9 cellular contexts compared by ENCODE assay signal in genomic region chr19:43446746-43447489, GRCh38. TPM values are rescaled to one million over a fixed set of nuclear protein-coding genes. Genes with fewer than 3 reads are reported as not detected.
DNase-seq lines count a peak whose midpoint lies in the region; ATAC-seq and TF ChIP-seq lines count a peak whose summit lies in the region.
"Had no signal": no experiment of that assay in that cellular context is flagged by ENCODE, and none has a peak within 500 bp of the region (broad histone marks: within the 10 kb centered on the region; RNA-seq: fewer than 3 reads in every experiment).

No MANE protein-coding gene starts in this region.

- POLR2A ChIA-PET in PC-9 (lab: Charles Lee; ENCODE audit: unreplicated experiment): interaction anchor here (0.7 kb wide), 1 partner anchor 14 kb away, joined by 4 read pairs; no protein-coding TSS in a partner anchor

- H3K4me3 Mint-ChIP-seq in activated T-cell treated with anti-CD3 and anti-CD28 coated beads, Interleukin-2, amount 50 U/mL, for 24 hours: no peak overlapping the region

- peaks cover 37% of the 10 kb centered on the region for H3K4me1 Mint-ChIP-seq in activated T-cell treated with anti-CD3 and anti-CD28 coated beads, Interleukin-2, amount 50 U/mL, for 24 hours (ENCODE audit: low read depth)

- peak; percentile 71 for DNase-seq in DMS114 treated with DMSO at 0.1 percent for 48 hours (lab: John Stamatoyannopoulos, UW; ENCODE audit: unreplicated experiment)
- peak in 71 of 76 experiments; percentile 18 to 84 (median 58) for DNase-seq in HUDEP-2 (lab: John Stamatoyannopoulos, UW; ENCODE audit: unreplicated experiment in 76 of 76)
- DNase-seq in PC-9: peak; percentile 67 to 71
- DNase-seq in activated T-cell treated with anti-CD3 and anti-CD28 coated beads, Interleukin-2, amount 50 U/mL, for 24 hours: peak; percentile 85
- DNase-seq in fibroblast of gingiva (ENCODE audit: low read depth): peak; percentile 60
- peak; percentile 79 for DNase-seq in stimulated activated naive CD8-positive, alpha-beta T cell treated with anti-CD3 and anti-CD28 coated beads, Interleukin-15, Interleukin-2, amounts not matched to agents 100 U/mL and 50 U/mL, for 24 hours
- DNase-seq in mesenteric fat pad (ENCODE audit: low spot score): no peak

- H3K4me1 ChIP-seq in PC-9 (replicated peaks; ENCODE audit: insufficient read depth): peaks cover 6% of the 10 kb centered on the region; the same call in 1 of the 2 replicates

- no peaks in the 10 kb centered on the region for H3K36me3 Mint-ChIP-seq in activated T-cell treated with anti-CD3 and anti-CD28 coated beads, Interleukin-2, amount 50 U/mL, for 24 hours (ENCODE audit: low read depth)

- H3K79me2 ChIP-seq in PC-9 (ENCODE audit: low read depth) (no peaks in the 10 kb centered on the region), neural cell (replicated peaks; ENCODE audit: insufficient read depth, low read length) (no peaks in the 10 kb centered on the region)

- BruUV-seq in PC-9 (replicated peaks; lab: Mats Ljungman, UMichigan): no TSS peak

- intact Hi-C loops in PC-9 (cut with micrococcal nuclease; ENCODE audit: unreplicated experiment): loop anchor here (1.0 to 10.0 kb wide), 2 partner anchors 72 to 338 kb away; partner anchors contain the start of gene KCNN4

- H3K9me2 ChIP-seq in PC-9 (ENCODE audit: insufficient read depth) (no peaks in the 10 kb centered on the region), neural cell (ENCODE audit: insufficient read depth, low read length) (no peaks in the 10 kb centered on the region)

- H3F3A ChIP-seq in PC-9 (ENCODE audit: insufficient read depth, low read depth): peaks cover 11% of the 10 kb centered on the region
- no peaks in the 10 kb centered on the region for H3F3A ChIP-seq in neural cell (ENCODE audit: insufficient read depth, low read length, poor library complexity, severe bottlenecking)

- H4K20me1 ChIP-seq in PC-9 (ENCODE audit: insufficient read depth) (no peaks in the 10 kb centered on the region), neural cell (ENCODE audit: insufficient read depth) (no peaks in the 10 kb centered on the region)

- TF ChIP-seq EP300 in neural cell (conservative IDR thresholded peaks at IDR 0.05; ENCODE audit: poor library complexity, severe bottlenecking): no peak

- peaks cover 2% of the 10 kb centered on the region for H3K9me3 Mint-ChIP-seq in activated T-cell treated with anti-CD3 and anti-CD28 coated beads, Interleukin-2, amount 50 U/mL, for 24 hours

- peak; percentile 91 for TF ChIP-seq RAD21 in neural cell (conservative IDR thresholded peaks at IDR 0.05)

- no peak overlapping the region for H3K27ac ChIP-seq in PC-9
- H3K27ac ChIP-seq in neural cell (ENCODE audit: low read length): no peak overlapping the region

- peak; percentile 72 for ATAC-seq in stimulated activated naive CD8-positive, alpha-beta T cell treated with anti-CD3 and anti-CD28 coated beads, Interleukin-15, Interleukin-2, amounts not matched to agents 100 U/mL and 50 U/mL, for 24 hours

- no peaks in the 10 kb centered on the region for H3K9me3 ChIP-seq in PC-9 (ENCODE audit: insufficient read depth, low read depth)
- H3K9me3 ChIP-seq in neural cell (ENCODE audit: low read length): no peaks in the 10 kb centered on the region

- H2AFZ ChIP-seq in PC-9: no peak overlapping the region
- no peak overlapping the region for H2AFZ ChIP-seq in neural cell (ENCODE audit: low read depth, low read length)

- peak overlapping the region; percentile 31; the same call in 1 of the 2 replicates for H3K4me2 ChIP-seq in PC-9
- H3K4me2 ChIP-seq in neural cell (ENCODE audit: low read length): no peak overlapping the region

- H3K27me3 ChIP-seq in PC-9 (ENCODE audit: insufficient read depth, low read depth) (no peaks in the 10 kb centered on the region), neural cell (ENCODE audit: insufficient read depth, low read depth, low read length) (no peaks in the 10 kb centered on the region)

- H3K4me3 ChIP-seq in PC-9: no peak overlapping the region
- H3K4me3 ChIP-seq in neural cell (ENCODE audit: low read length): no peak overlapping the region

- peak; percentile 94 for TF ChIP-seq CTCF in PC-9 (conservative IDR thresholded peaks at IDR 0.05)
- peak; percentile 94 for TF ChIP-seq CTCF in neural cell (IDR thresholded peaks at IDR 0.05; ENCODE audit: poor library complexity, severe bottlenecking)

- H3K36me3 ChIP-seq in PC-9 (ENCODE audit: low read depth) (no peaks in the 10 kb centered on the region), neural cell (ENCODE audit: insufficient read depth, low read length) (no peaks in the 10 kb centered on the region)

- peak overlapping the region; percentile 10 for H3K27ac Mint-ChIP-seq in activated T-cell treated with anti-CD3 and anti-CD28 coated beads, Interleukin-2, amount 50 U/mL, for 24 hours

- no peaks in the 10 kb centered on the region for H3K27me3 Mint-ChIP-seq in activated T-cell treated with anti-CD3 and anti-CD28 coated beads, Interleukin-2, amount 50 U/mL, for 24 hours

- H3K9ac ChIP-seq in neural cell (ENCODE audit: low read length): no peak overlapping the region

- CTCF ChIA-PET in PC-9 (lab: Charles Lee): interaction anchor here (0.5 to 1.9 kb wide), 10 partner anchors 14 to 363 kb away, joined by 3 to 40 read pairs (median 4); no protein-coding TSS in a partner anchor

TF ChIP-seq in neural cell, 6 proteins besides CTCF, POLR2A, EP300 and RAD21:
- TF ChIP-seq SMC3 (conservative IDR thresholded peaks at IDR 0.05; ENCODE audit: poor library complexity) (peak; percentile 99), TAF1 (IDR thresholded peaks at IDR 0.05; ENCODE audit: low read depth) (no peak)
TF ChIP-seq in neural cell: peak in this region for 1.

RNA-seq across cellular contexts. Expression of gene LYPD3, which starts 18.5 kb away (rescaled TPM):
- 70.8 and 78.3 TPM in 2 replicates for total RNA-seq in PC-9 (2021)
- polyA plus RNA-seq in neural cell: not detected in 2 replicates
- polyA minus RNA-seq in neural cell: not detected in 2 replicates
- total RNA-seq in mesenteric fat pad: 3.0 TPM

RNA-seq across cellular contexts. Expression of gene TEX101, which starts 32.2 kb away (rescaled TPM):
- total RNA-seq in PC-9 (2021): not detected in 2 replicates
- not detected in 2 replicates for polyA plus RNA-seq in neural cell
- not detected in 2 replicates for polyA minus RNA-seq in neural cell
- not detected for total RNA-seq in mesenteric fat pad
- total RNA-seq: T-helper 2 cell treated with Interferon-gamma antibody and Interleukin-4, amounts not matched to agents 100 ng/mL and 5 ng/mL, for 36 hours had no signal

RNA-seq across cellular contexts. Expression of gene PHLDB3, which starts 57.6 kb away (rescaled TPM):
- 36.7 and 50.7 TPM in 2 replicates for total RNA-seq in PC-9 (2021)
- polyA plus RNA-seq in neural cell: 5.6 and 8.1 TPM in 2 replicates
- 3.0 and 4.1 TPM in 2 replicates for polyA minus RNA-seq in neural cell
- 5.5 TPM for total RNA-seq in mesenteric fat pad

Comparison
In these comparisons a context has a peak if more than half of its experiments do, and no peak if none do; other contexts are left out.
1. RNA of gene LYPD3, which starts 18.5 kb away (total RNA-seq): 70.8 to 78.3 TPM in PC-9; 3.0 TPM in mesenteric fat pad (single experiment); every median in the first group is over 10 times any median in the second.